ENCODE assay signal across 1 cellular context in genomic region chr15:82809308-82810060, GRCh38.
A peak's percentile ranks its signal among the peaks of the same experiment; 100 is the strongest.
TF ChIP-seq lines count a peak whose summit lies in the region.

WHAMM (plus strand) TSS chr15:82809628; CDS start chr15:82809727, 99 bp downstream.

TF ChIP-seq in HepG2, 621 proteins besides CTCF, POLR2A, EP300 and RAD21 (continued from another document and continues in another):
- 0 out of 2 replicates have a peak, but pooled peaks have one; percentile 61 for TF ChIP-seq ZNF225 (CRISPR knock-in tag; IDR thresholded peaks at IDR 0.05)
- TF ChIP-seq EED (CRISPR knock-in tag; IDR thresholded peaks at IDR 0.05) = peak; percentile 24; the same call in 1 of the 2 replicates
- peak; percentile 38 for TF ChIP-seq ZNF883 (CRISPR knock-in tag; IDR thresholded peaks at IDR 0.05; ENCODE audit: not compliant biosample characterization)
- peak; percentile 55; the same call in 1 of the 2 replicates for TF ChIP-seq ZNF557 (CRISPR knock-in tag; IDR thresholded peaks at IDR 0.05)
- peak; percentile 45; the same call in 1 of the 2 replicates for TF ChIP-seq CBX5 (CRISPR knock-in tag; IDR thresholded peaks at IDR 0.05; ENCODE audit: borderline replicate concordance)
- peak; percentile 68; the same call in 1 of the 2 replicates for TF ChIP-seq ZNF232 (CRISPR knock-in tag; IDR thresholded peaks at IDR 0.05; ENCODE audit: borderline replicate concordance)
- TF ChIP-seq, protein P1, sequence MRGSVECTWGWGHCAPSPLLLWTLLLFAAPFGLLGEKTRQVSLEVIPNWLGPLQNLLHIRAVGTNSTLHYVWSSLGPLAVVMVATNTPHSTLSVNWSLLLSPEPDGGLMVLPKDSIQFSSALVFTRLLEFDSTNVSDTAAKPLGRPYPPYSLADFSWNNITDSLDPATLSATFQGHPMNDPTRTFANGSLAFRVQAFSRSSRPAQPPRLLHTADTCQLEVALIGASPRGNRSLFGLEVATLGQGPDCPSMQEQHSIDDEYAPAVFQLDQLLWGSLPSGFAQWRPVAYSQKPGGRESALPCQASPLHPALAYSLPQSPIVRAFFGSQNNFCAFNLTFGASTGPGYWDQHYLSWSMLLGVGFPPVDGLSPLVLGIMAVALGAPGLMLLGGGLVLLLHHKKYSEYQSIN (CRISPR knock-in tag; IDR thresholded peaks at IDR 0.05; ENCODE audit: borderline replicate concordance) = no peak
- TF ChIP-seq HNF4G (IDR thresholded peaks at IDR 0.05; ENCODE audit: borderline replicate concordance, low read depth, low read length) = no peak
- no peak for TF ChIP-seq HNF4G (CRISPR knock-in tag; IDR thresholded peaks at IDR 0.05; ENCODE audit: borderline replicate concordance, low read depth)
- peak; percentile 44 for TF ChIP-seq MED1 (CRISPR knock-in tag; IDR thresholded peaks at IDR 0.05)
- peak; percentile 52; the same call in 1 of the 2 replicates for TF ChIP-seq ZNF33B (CRISPR knock-in tag; IDR thresholded peaks at IDR 0.05)
- TF ChIP-seq, protein P2, sequence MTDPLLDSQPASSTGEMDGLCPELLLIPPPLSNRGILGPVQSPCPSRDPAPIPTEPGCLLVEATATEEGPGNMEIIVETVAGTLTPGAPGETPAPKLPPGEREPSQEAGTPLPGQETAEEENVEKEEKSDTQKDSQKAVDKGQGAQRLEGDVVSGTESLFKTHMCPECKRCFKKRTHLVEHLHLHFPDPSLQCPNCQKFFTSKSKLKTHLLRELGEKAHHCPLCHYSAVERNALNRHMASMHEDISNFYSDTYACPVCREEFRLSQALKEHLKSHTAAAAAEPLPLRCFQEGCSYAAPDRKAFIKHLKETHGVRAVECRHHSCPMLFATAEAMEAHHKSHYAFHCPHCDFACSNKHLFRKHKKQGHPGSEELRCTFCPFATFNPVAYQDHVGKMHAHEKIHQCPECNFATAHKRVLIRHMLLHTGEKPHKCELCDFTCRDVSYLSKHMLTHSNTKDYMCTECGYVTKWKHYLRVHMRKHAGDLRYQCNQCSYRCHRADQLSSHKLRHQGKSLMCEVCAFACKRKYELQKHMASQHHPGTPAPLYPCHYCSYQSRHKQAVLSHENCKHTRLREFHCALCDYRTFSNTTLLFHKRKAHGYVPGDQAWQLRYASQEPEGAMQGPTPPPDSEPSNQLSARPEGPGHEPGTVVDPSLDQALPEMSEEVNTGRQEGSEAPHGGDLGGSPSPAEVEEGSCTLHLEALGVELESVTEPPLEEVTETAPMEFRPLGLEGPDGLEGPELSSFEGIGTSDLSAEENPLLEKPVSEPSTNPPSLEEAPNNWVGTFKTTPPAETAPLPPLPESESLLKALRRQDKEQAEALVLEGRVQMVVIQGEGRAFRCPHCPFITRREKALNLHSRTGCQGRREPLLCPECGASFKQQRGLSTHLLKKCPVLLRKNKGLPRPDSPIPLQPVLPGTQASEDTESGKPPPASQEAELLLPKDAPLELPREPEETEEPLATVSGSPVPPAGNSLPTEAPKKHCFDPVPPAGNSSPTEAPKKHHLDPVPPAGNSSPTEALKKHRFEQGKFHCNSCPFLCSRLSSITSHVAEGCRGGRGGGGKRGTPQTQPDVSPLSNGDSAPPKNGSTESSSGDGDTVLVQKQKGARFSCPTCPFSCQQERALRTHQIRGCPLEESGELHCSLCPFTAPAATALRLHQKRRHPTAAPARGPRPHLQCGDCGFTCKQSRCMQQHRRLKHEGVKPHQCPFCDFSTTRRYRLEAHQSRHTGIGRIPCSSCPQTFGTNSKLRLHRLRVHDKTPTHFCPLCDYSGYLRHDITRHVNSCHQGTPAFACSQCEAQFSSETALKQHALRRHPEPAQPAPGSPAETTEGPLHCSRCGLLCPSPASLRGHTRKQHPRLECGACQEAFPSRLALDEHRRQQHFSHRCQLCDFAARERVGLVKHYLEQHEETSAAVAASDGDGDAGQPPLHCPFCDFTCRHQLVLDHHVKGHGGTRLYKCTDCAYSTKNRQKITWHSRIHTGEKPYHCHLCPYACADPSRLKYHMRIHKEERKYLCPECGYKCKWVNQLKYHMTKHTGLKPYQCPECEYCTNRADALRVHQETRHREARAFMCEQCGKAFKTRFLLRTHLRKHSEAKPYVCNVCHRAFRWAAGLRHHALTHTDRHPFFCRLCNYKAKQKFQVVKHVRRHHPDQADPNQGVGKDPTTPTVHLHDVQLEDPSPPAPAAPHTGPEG (CRISPR knock-in tag; IDR thresholded peaks at IDR 0.05) = 0 out of 2 replicates have a peak, but pooled peaks have one; percentile 37
- peak; percentile 82; the same call in 1 of the 2 replicates for TF ChIP-seq NFKB2 (CRISPR knock-in tag; IDR thresholded peaks at IDR 0.05; ENCODE audit: borderline replicate concordance)
- TF ChIP-seq MXD4 (CRISPR knock-in tag; IDR thresholded peaks at IDR 0.05) = peak; percentile 57
- peak; percentile 61; the same call in 1 of the 2 replicates for TF ChIP-seq KDM5B (CRISPR knock-in tag; IDR thresholded peaks at IDR 0.05; ENCODE audit: borderline replicate concordance)
- TF ChIP-seq PHF8 (CRISPR knock-in tag; IDR thresholded peaks at IDR 0.05) = peak; percentile 96
- peak; percentile 91 for TF ChIP-seq ZFX (CRISPR knock-in tag; IDR thresholded peaks at IDR 0.05; ENCODE audit: low read depth)
- TF ChIP-seq ZNF282 (IDR thresholded peaks at IDR 0.05; ENCODE audit: partially characterized antibody) = no peak
- TF ChIP-seq, protein P3, sequence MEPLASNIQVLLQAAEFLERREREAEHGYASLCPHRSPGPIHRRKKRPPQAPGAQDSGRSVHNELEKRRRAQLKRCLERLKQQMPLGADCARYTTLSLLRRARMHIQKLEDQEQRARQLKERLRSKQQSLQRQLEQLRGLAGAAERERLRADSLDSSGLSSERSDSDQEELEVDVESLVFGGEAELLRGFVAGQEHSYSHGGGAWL (CRISPR knock-in tag; IDR thresholded peaks at IDR 0.05) = peak; percentile 83
- no peak for TF ChIP-seq TCF7L2 (IDR thresholded peaks at IDR 0.05; ENCODE audit: low read depth, low read length)
- peak; percentile 28 for TF ChIP-seq IKZF4 (CRISPR knock-in tag; IDR thresholded peaks at IDR 0.05; ENCODE audit: borderline replicate concordance, low read depth, not compliant biosample characterization)
- peak; percentile 68; the same call in 1 of the 2 replicates for TF ChIP-seq ZNF749 (CRISPR knock-in tag; IDR thresholded peaks at IDR 0.05; ENCODE audit: borderline replicate concordance)
- peak; percentile 61; the same call in 1 of the 2 replicates for TF ChIP-seq TBX3 (IDR thresholded peaks at IDR 0.05; ENCODE audit: borderline replicate concordance)
- TF ChIP-seq, protein P4, sequence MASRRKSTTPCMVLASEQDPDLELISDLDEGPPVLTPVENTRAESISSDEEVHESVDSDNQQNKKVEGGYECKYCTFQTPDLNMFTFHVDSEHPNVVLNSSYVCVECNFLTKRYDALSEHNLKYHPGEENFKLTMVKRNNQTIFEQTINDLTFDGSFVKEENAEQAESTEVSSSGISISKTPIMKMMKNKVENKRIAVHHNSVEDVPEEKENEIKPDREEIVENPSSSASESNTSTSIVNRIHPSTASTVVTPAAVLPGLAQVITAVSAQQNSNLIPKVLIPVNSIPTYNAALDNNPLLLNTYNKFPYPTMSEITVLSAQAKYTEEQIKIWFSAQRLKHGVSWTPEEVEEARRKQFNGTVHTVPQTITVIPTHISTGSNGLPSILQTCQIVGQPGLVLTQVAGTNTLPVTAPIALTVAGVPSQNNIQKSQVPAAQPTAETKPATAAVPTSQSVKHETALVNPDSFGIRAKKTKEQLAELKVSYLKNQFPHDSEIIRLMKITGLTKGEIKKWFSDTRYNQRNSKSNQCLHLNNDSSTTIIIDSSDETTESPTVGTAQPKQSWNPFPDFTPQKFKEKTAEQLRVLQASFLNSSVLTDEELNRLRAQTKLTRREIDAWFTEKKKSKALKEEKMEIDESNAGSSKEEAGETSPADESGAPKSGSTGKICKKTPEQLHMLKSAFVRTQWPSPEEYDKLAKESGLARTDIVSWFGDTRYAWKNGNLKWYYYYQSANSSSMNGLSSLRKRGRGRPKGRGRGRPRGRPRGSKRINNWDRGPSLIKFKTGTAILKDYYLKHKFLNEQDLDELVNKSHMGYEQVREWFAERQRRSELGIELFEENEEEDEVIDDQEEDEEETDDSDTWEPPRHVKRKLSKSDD (CRISPR knock-in tag; IDR thresholded peaks at IDR 0.05; ENCODE audit: low read depth) = 0 out of 2 replicates have a peak, but pooled peaks have one; percentile 65
- TF ChIP-seq, protein P5, sequence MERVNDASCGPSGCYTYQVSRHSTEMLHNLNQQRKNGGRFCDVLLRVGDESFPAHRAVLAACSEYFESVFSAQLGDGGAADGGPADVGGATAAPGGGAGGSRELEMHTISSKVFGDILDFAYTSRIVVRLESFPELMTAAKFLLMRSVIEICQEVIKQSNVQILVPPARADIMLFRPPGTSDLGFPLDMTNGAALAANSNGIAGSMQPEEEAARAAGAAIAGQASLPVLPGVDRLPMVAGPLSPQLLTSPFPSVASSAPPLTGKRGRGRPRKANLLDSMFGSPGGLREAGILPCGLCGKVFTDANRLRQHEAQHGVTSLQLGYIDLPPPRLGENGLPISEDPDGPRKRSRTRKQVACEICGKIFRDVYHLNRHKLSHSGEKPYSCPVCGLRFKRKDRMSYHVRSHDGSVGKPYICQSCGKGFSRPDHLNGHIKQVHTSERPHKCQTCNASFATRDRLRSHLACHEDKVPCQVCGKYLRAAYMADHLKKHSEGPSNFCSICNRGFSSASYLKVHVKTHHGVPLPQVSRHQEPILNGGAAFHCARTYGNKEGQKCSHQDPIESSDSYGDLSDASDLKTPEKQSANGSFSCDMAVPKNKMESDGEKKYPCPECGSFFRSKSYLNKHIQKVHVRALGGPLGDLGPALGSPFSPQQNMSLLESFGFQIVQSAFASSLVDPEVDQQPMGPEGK (CRISPR knock-in tag; IDR thresholded peaks at IDR 0.05) = peak; percentile 60
- TF ChIP-seq HIVEP1 (CRISPR knock-in tag; IDR thresholded peaks at IDR 0.05) = peak; percentile 47; the same call in 1 of the 2 replicates
- 0 out of 2 replicates have a peak, but pooled peaks have one; percentile 30 for TF ChIP-seq PAX8 (CRISPR knock-in tag; IDR thresholded peaks at IDR 0.05; ENCODE audit: borderline replicate concordance)
- no peak for TF ChIP-seq NFE2 (CRISPR knock-in tag; IDR thresholded peaks at IDR 0.05)
- TF ChIP-seq, protein P6, sequence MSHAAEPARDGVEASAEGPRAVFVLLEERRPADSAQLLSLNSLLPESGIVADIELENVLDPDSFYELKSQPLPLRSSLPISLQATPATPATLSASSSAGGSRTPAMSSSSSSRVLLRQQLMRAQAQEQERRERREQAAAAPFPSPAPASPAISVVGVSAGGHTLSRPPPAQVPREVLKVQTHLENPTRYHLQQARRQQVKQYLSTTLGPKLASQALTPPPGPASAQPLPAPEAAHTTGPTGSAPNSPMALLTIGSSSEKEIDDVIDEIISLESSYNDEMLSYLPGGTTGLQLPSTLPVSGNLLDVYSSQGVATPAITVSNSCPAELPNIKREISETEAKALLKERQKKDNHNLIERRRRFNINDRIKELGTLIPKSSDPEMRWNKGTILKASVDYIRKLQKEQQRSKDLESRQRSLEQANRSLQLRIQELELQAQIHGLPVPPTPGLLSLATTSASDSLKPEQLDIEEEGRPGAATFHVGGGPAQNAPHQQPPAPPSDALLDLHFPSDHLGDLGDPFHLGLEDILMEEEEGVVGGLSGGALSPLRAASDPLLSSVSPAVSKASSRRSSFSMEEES (CRISPR knock-in tag; IDR thresholded peaks at IDR 0.05) = peak; percentile 87
- TF ChIP-seq ZNF891 (CRISPR knock-in tag; IDR thresholded peaks at IDR 0.05) = peak; percentile 63; the same call in 1 of the 2 replicates
- 0 out of 2 replicates have a peak, but pooled peaks have one; percentile 46 for TF ChIP-seq CAMTA2 (CRISPR knock-in tag; IDR thresholded peaks at IDR 0.05; ENCODE audit: borderline replicate concordance)
- peak; percentile 99 for TF ChIP-seq NFYB (CRISPR knock-in tag; IDR thresholded peaks at IDR 0.05)
- TF ChIP-seq, protein P7, sequence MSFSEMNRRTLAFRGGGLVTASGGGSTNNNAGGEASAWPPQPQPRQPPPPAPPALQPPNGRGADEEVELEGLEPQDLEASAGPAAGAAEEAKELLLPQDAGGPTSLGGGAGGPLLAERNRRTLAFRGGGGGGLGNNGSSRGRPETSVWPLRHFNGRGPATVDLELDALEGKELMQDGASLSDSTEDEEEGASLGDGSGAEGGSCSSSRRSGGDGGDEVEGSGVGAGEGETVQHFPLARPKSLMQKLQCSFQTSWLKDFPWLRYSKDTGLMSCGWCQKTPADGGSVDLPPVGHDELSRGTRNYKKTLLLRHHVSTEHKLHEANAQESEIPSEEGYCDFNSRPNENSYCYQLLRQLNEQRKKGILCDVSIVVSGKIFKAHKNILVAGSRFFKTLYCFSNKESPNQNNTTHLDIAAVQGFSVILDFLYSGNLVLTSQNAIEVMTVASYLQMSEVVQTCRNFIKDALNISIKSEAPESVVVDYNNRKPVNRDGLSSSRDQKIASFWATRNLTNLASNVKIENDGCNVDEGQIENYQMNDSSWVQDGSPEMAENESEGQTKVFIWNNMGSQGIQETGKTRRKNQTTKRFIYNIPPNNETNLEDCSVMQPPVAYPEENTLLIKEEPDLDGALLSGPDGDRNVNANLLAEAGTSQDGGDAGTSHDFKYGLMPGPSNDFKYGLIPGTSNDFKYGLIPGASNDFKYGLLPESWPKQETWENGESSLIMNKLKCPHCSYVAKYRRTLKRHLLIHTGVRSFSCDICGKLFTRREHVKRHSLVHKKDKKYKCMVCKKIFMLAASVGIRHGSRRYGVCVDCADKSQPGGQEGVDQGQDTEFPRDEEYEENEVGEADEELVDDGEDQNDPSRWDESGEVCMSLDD (CRISPR knock-in tag; IDR thresholded peaks at IDR 0.05; ENCODE audit: borderline replicate concordance) = 0 out of 2 replicates have a peak, but pooled peaks have one; percentile 20
- TF ChIP-seq, protein P8, sequence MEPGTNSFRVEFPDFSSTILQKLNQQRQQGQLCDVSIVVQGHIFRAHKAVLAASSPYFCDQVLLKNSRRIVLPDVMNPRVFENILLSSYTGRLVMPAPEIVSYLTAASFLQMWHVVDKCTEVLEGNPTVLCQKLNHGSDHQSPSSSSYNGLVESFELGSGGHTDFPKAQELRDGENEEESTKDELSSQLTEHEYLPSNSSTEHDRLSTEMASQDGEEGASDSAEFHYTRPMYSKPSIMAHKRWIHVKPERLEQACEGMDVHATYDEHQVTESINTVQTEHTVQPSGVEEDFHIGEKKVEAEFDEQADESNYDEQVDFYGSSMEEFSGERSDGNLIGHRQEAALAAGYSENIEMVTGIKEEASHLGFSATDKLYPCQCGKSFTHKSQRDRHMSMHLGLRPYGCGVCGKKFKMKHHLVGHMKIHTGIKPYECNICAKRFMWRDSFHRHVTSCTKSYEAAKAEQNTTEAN (CRISPR knock-in tag; conservative IDR thresholded peaks at IDR 0.05) = no peak
- TF ChIP-seq KDM4B (CRISPR knock-in tag; IDR thresholded peaks at IDR 0.05) = peak; percentile 64; the same call in 1 of the 2 replicates
- no peak for TF ChIP-seq KDM3A (CRISPR knock-in tag; IDR thresholded peaks at IDR 0.05; ENCODE audit: low read depth)
